In genomic region chr4:172822322-172822721, GRCh38 we compare ENCODE assay signal across 21 cellular contexts.
A peak's percentile ranks its signal among the peaks of the same experiment; 100 is the strongest.
DNase-seq lines count a peak whose midpoint lies in the region; ATAC-seq, FAIRE-seq and TF ChIP-seq lines count a peak whose summit lies in the region.
"Had no signal": no experiment of that assay in that cellular context is flagged by ENCODE, and none has a peak within 500 bp of the region (broad histone marks: within the 10 kb centered on the region; RNA-seq: fewer than 3 reads in every experiment).

No MANE protein-coding gene starts in this region.

- whole genome bisulfite sequencing in H1 (ENCODE audit: extremely low coverage in 1 of 2, insufficient coverage in 1 of 2, insufficient read length in 1 of 2, insufficient replicate concordance in 2 of 2, low coverage in 1 of 2, low lambda C conversion rate in 2 of 2, missing lambda C conversion rate in 1 of 2), 2 experiments, result 85% methylated on average over 4 of the region's 4 CpGs; no CpG with 5 or more reads in 1 of the 2 experiments
- WGBS in HepG2 (ENCODE audit: low lambda C conversion rate), result 3% methylated on average over 4 of the region's 4 CpGs

- H3K4me1 Mint-ChIP-seq in Caco-2 (ENCODE audit: low read depth, unreplicated experiment) (peaks cover 16% of the 10 kb centered on the region), progenitor cell of endocrine pancreas (ENCODE audit: low read depth) (peaks cover 39% of the 10 kb centered on the region)
- H3K4me1 Mint-ChIP-seq: B cell had no signal

- H3K36me3 Mint-ChIP-seq in Caco-2 (ENCODE audit: insufficient read depth, unreplicated experiment) (no peaks in the 10 kb centered on the region), progenitor cell of endocrine pancreas (ENCODE audit: insufficient read depth) (no peaks in the 10 kb centered on the region)
- H3K36me3 Mint-ChIP-seq: CD8-positive, alpha-beta T cell had no signal

- H3K27me3 ChIP-seq in Caco-2 (replicated peaks; ENCODE audit: control insufficient read depth, insufficient read depth, low read length), result no peaks in the 10 kb centered on the region
- no peaks in the 10 kb centered on the region for H3K27me3 ChIP-seq in H1 (replicated peaks in 1 of 4; ENCODE audit: control insufficient read depth in 3 of 4, extremely low read depth in 1 of 4, insufficient read depth in 3 of 4, low read length in 3 of 4)
- no peaks in the 10 kb centered on the region for H3K27me3 ChIP-seq in HepG2 (ENCODE audit: control insufficient read depth in 1 of 2, insufficient read depth in 2 of 2, low read length in 2 of 2)
- no peaks in the 10 kb centered on the region for H3K27me3 ChIP-seq in gastrocnemius medialis
- H3K27me3 ChIP-seq: BLaER1 treated with 17β-estradiol and CSF1 and Interleukin-3, amounts not matched to agents 10 nM and 100 nM had no signal

- H3K9me3 ChIP-seq in Caco-2 (no peaks in the 10 kb centered on the region), H1 (ENCODE audit: insufficient read depth in 2 of 2, low read depth in 1 of 2, low read length in 1 of 2) (no peaks in the 10 kb centered on the region), HepG2 (ENCODE audit: low read length) (no peaks in the 10 kb centered on the region), gastrocnemius medialis (no peaks in the 10 kb centered on the region)
- H3K9me3 ChIP-seq: BLaER1 treated with 17β-estradiol and CSF1 and Interleukin-3, amounts not matched to agents 10 nM and 100 nM had no signal

- POLR2A ChIA-PET in Caco-2 (lab: Charles Lee) (no interaction called here), H1 (lab: Charles Lee; ENCODE audit: partially characterized antibody) (no interaction called here), HepG2 (lab: Yijun Ruan, JAX) (no interaction called here)

- no peaks in the 10 kb centered on the region for H3K79me2 ChIP-seq in H1 (ENCODE audit: control insufficient read depth in 1 of 2, insufficient read depth in 2 of 2, low read length in 2 of 2)
- no peaks in the 10 kb centered on the region for H3K79me2 ChIP-seq in HepG2 (ENCODE audit: insufficient read depth, low read length)

- H3K27ac ChIP-seq in H1 (ENCODE audit: low read depth, low read length) (no peak overlapping the region), HepG2 (ENCODE audit: extremely low read length, insufficient read depth, low read length) (no peak overlapping the region), gastrocnemius medialis (no peak overlapping the region)
- H3K27ac ChIP-seq: BLaER1 treated with 17β-estradiol and CSF1 and Interleukin-3, amounts not matched to agents 10 nM and 100 nM had no signal

- BruUV-seq in Caco-2 (replicated peaks; lab: Mats Ljungman, UMichigan) (no TSS peak), HepG2 (replicated peaks; lab: Mats Ljungman, UMichigan) (no TSS peak)

- H3K4ac ChIP-seq in H1 (replicated peaks; ENCODE audit: insufficient read length, low read depth, low read length), result no peak overlapping the region

- no peak overlapping the region for H2BK20ac ChIP-seq in H1 (ENCODE audit: low read length)

- no peak overlapping the region for H2AK5ac ChIP-seq in H1 (ENCODE audit: low read depth, low read length)

- FAIRE-seq in H1 (lab: Jason Lieb, UNC) (no peak), HepG2 (lab: Jason Lieb, UNC) (no peak)
- FAIRE-seq: GM12878, K562 had no signal

- H2BK15ac ChIP-seq in H1 (ENCODE audit: low read length), result no peak overlapping the region

- H3K18ac ChIP-seq in H1 (ENCODE audit: extremely low read depth, low read length), result no peak overlapping the region

- no peak overlapping the region for H2BK120ac ChIP-seq in H1 (replicated peaks; ENCODE audit: low read depth, low read length)

- DNase-seq in Caco-2 (no peak), H1 (ENCODE audit: low read depth in 1 of 2, low spot score in 2 of 2) (no peak), HepG2 (ENCODE audit: low spot score) (no peak), progenitor cell of endocrine pancreas (ENCODE audit: low spot score, unreplicated experiment) (no peak), SIG-M5 treated with dmso at 0.1 percent for 504 hours (lab: John Stamatoyannopoulos, UW; ENCODE audit: unreplicated experiment) (no peak), gastrocnemius medialis (no peak)
- DNase-seq: 8988T; CD8-positive, alpha-beta T cell; DMS 273 treated with DMSO at 0.1 percent for 48 hours; DMS53; DND-41; EL; GOT3; H9; IMR-90 had no signal

- no peak overlapping the region for H3K4me2 ChIP-seq in H1 (ENCODE audit: insufficient read depth in 1 of 2, low read depth in 2 of 2, low read length in 2 of 2)
- no peak overlapping the region for H3K4me2 ChIP-seq in HepG2 (ENCODE audit: low read depth, low read length)
- H3K4me2 ChIP-seq: BLaER1 treated with 17β-estradiol and CSF1 and Interleukin-3, amounts not matched to agents 10 nM and 100 nM had no signal

- no peak for ATAC-seq in HepG2
- ATAC-seq in GM19395 (IDR thresholded peaks at IDR 0.05; ENCODE audit: unreplicated experiment), result no peak
- ATAC-seq in GM18498 (IDR thresholded peaks at IDR 0.05; ENCODE audit: unreplicated experiment), result no peak
- ATAC-seq in gastrocnemius medialis, result no peak
- ATAC-seq: CD8-positive, alpha-beta T cell; GM12878; K562 had no signal

- H4K91ac ChIP-seq in H1 (replicated peaks; ENCODE audit: insufficient read length, low read length), result no peak overlapping the region

- H3K9ac ChIP-seq in H1 (replicated peaks in 1 of 4; ENCODE audit: extremely low read depth in 1 of 4, low read depth in 3 of 4, low read length in 3 of 4), result no peak overlapping the region
- H3K9ac ChIP-seq in HepG2 (ENCODE audit: insufficient read depth, low read depth, low read length), result no peak overlapping the region
- H3K9ac ChIP-seq: BLaER1 treated with 17β-estradiol and CSF1 and Interleukin-3, amounts not matched to agents 10 nM and 100 nM had no signal

- H2AFZ ChIP-seq in H1 (ENCODE audit: low read length), result 0 out of 2 replicates have a peak overlapping the region, but pooled peaks have one; percentile 14
- H2AFZ ChIP-seq in HepG2 (ENCODE audit: low read length), result no peak overlapping the region

- intact Hi-C loops in Caco-2 (cut with micrococcal nuclease; ENCODE audit: unreplicated experiment) (no loop called here), HepG2 (cut with micrococcal nuclease; ENCODE audit: unreplicated experiment) (no loop called here), gastrocnemius medialis (cut with DNase I; ENCODE audit: low total_unique reads) (no loop called here)

- no peak overlapping the region for H4K5ac ChIP-seq in H1 (ENCODE audit: insufficient read length, low read depth, low read length)

- no peaks in the 10 kb centered on the region for H3K36me3 ChIP-seq in Caco-2 (ENCODE audit: control insufficient read depth, insufficient read depth, low read length)
- H3K36me3 ChIP-seq in H1 (ENCODE audit: control insufficient read depth in 2 of 4, insufficient read depth in 4 of 4, low read length in 3 of 4), result no peaks in the 10 kb centered on the region
- no peaks in the 10 kb centered on the region for H3K36me3 ChIP-seq in HepG2 (replicated peaks in 1 of 2; ENCODE audit: control insufficient read depth in 1 of 2, insufficient read depth in 2 of 2, low read length in 2 of 2)
- H3K36me3 ChIP-seq in gastrocnemius medialis, result no peaks in the 10 kb centered on the region
- H3K36me3 ChIP-seq: BLaER1 treated with 17β-estradiol and CSF1 and Interleukin-3, amounts not matched to agents 10 nM and 100 nM had no signal

- H3K23ac ChIP-seq in H1 (ENCODE audit: insufficient read length), result no peak overlapping the region

- H3K14ac ChIP-seq in H1 (ENCODE audit: insufficient read length), result no peak overlapping the region

- no peak overlapping the region for H2BK5ac ChIP-seq in H1 (ENCODE audit: low read depth, low read length)

- H3K4me3 ChIP-seq in Caco-2 (ENCODE audit: low read depth, low read length), result no peak overlapping the region
- no peak overlapping the region for H3K4me3 ChIP-seq in H1 (ENCODE audit: extremely low read depth in 1 of 4, insufficient read depth in 2 of 4, low read depth in 3 of 4, low read length in 4 of 4)
- H3K4me3 ChIP-seq in HepG2 (replicated peaks in 1 of 3; ENCODE audit: insufficient read depth in 1 of 3, low read depth in 2 of 3, low read length in 3 of 3), result no peak overlapping the region
- no peak overlapping the region for H3K4me3 ChIP-seq in gastrocnemius medialis
- H3K4me3 ChIP-seq: BLaER1 treated with 17β-estradiol and CSF1 and Interleukin-3, amounts not matched to agents 10 nM and 100 nM; GM12878; K562 had no signal

- H3K4me1 ChIP-seq in Caco-2, result peaks cover 5% of the 10 kb centered on the region
- peaks cover 0 to 3% (median 0%) of the 10 kb centered on the region in 4 experiments; a peak in 1 of 7 replicates for H3K4me1 ChIP-seq in H1 (replicated peaks in 1 of 4; ENCODE audit: control insufficient read depth in 3 of 4, insufficient read depth in 4 of 4, low read length in 3 of 4)
- no peaks in the 10 kb centered on the region for H3K4me1 ChIP-seq in HepG2 (ENCODE audit: insufficient read depth, low read length)
- no peaks in the 10 kb centered on the region for H3K4me1 ChIP-seq in gastrocnemius medialis
- H3K4me1 ChIP-seq: BLaER1 treated with 17β-estradiol and CSF1 and Interleukin-3, amounts not matched to agents 10 nM and 100 nM had no signal

- no peaks in the 10 kb centered on the region for H3K27me3 Mint-ChIP-seq in Caco-2 (ENCODE audit: insufficient read depth, unreplicated experiment)
- H3K27me3 Mint-ChIP-seq in progenitor cell of endocrine pancreas, result peaks cover 7% of the 10 kb centered on the region
- H3K27me3 Mint-ChIP-seq: B cell had no signal

- TF ChIP-seq EP300 in H1 (IDR thresholded peaks at IDR 0.05; ENCODE audit: borderline replicate concordance in 1 of 2, low read depth in 2 of 2, low read length in 2 of 2) (no peak), HepG2 (IDR thresholded peaks at IDR 0.05; ENCODE audit: low read depth in 2 of 2, low read length in 2 of 2) (no peak), HepG2 (CRISPR knock-in tag; IDR thresholded peaks at IDR 0.05; ENCODE audit: borderline replicate concordance) (no peak)

- no peak for TF ChIP-seq RAD21 in H1 (IDR thresholded peaks at IDR 0.05 in 1 of 2, conservative IDR thresholded peaks at IDR 0.05 in 1 of 2; ENCODE audit: low read depth in 2 of 2, low read length in 2 of 2)
- TF ChIP-seq RAD21 in HepG2 (CRISPR knock-in tag; IDR thresholded peaks at IDR 0.05), result no peak

- TF ChIP-seq POLR2A in H1 (IDR thresholded peaks at IDR 0.05; ENCODE audit: control extremely low read depth in 1 of 2, low read depth in 2 of 2, low read length in 2 of 2), result no peak
- no peak for TF ChIP-seq POLR2A in HepG2 (IDR thresholded peaks at IDR 0.05; ENCODE audit: insufficient read depth in 1 of 2, low read depth in 2 of 2, low read length in 2 of 2)
- TF ChIP-seq POLR2A in gastrocnemius medialis (IDR thresholded peaks at IDR 0.05), result no peak

- H3K27ac Mint-ChIP-seq in Caco-2 (ENCODE audit: unreplicated experiment) (peak overlapping the region; percentile 60), progenitor cell of endocrine pancreas (no peak overlapping the region)
- H3K27ac Mint-ChIP-seq: B cell; CD8-positive, alpha-beta T cell; H9 had no signal

- H3K56ac ChIP-seq in H1 (replicated peaks; ENCODE audit: insufficient read length, low read depth, low read length), result no peak overlapping the region

- TF ChIP-seq CTCF in Caco-2 (IDR thresholded peaks at IDR 0.05; ENCODE audit: insufficient read depth in 1 of 2, low read depth in 1 of 2, low read length in 1 of 2, severe bottlenecking in 1 of 2, unreplicated experiment in 1 of 2) (no peak), H1 (IDR thresholded peaks at IDR 0.05; ENCODE audit: control extremely low read depth in 1 of 3, insufficient read depth in 1 of 3, low read depth in 1 of 3, low read length in 3 of 3) (no peak), HepG2 (CRISPR knock-in tag; IDR thresholded peaks at IDR 0.05) (no peak), progenitor cell of endocrine pancreas (IDR thresholded peaks at IDR 0.05; ENCODE audit: unreplicated experiment) (no peak), gastrocnemius medialis (IDR thresholded peaks at IDR 0.05 in 4 of 5, conservative IDR thresholded peaks at IDR 0.05 in 1 of 5) (no peak)

- in situ Hi-C loops in HepG2 (cut with HindIII; ENCODE audit: extremely low pct_ligation_motif_present, low pct_unique_long_range_greater_than_20kb), result loop anchor here (10.0 kb wide), 1 partner anchor 978 kb away; no protein-coding TSS in a partner anchor
- in situ Hi-C loops in gastrocnemius medialis (cut with MboI; ENCODE audit: low sequenced_read_pairs in 4 of 4), result no loop called here

- CTCF ChIA-PET in Caco-2 (lab: Charles Lee) (no interaction called here), H1 (lab: Charles Lee; ENCODE audit: partially characterized antibody) (interaction anchor here (0.6 to 0.9 kb wide), 2 partner anchors 70 to 155 kb away, joined by 3 read pairs; no protein-coding TSS in a partner anchor), HepG2 (lab: Yijun Ruan, JAX; ENCODE audit: low intra/inter-chr PET ratio, low total read pairs) (no interaction called here)

- no peaks in the 10 kb centered on the region; the same call in 1 of the 2 replicates for H3K23me2 ChIP-seq in H1 (ENCODE audit: low read depth, low read length)

- H4K20me1 ChIP-seq in H1 (replicated peaks in 1 of 2; ENCODE audit: control insufficient read depth in 1 of 2, insufficient read depth in 2 of 2, low read length in 2 of 2) (no peaks in the 10 kb centered on the region), HepG2 (ENCODE audit: insufficient read depth, low read length) (no peaks in the 10 kb centered on the region)
- H4K20me1 ChIP-seq: BLaER1 treated with 17β-estradiol and CSF1 and Interleukin-3, amounts not matched to agents 10 nM and 100 nM had no signal

- H3K4me3 Mint-ChIP-seq in Caco-2 (ENCODE audit: unreplicated experiment) (no peak overlapping the region), progenitor cell of endocrine pancreas (ENCODE audit: low read depth) (peak overlapping the region; percentile 4)
- H3K4me3 Mint-ChIP-seq: B cell; CD8-positive, alpha-beta T cell; H9 had no signal

- H4K8ac ChIP-seq in H1 (ENCODE audit: extremely low read depth, insufficient read depth, low read length), result no peak overlapping the region

- no peaks in the 10 kb centered on the region for H3K79me1 ChIP-seq in H1 (ENCODE audit: low read depth, low read length)

- H2BK12ac ChIP-seq in H1 (ENCODE audit: low read depth, low read length), result no peak overlapping the region

- H3K9me3 Mint-ChIP-seq in Caco-2 (ENCODE audit: unreplicated experiment) (peaks cover 20% of the 10 kb centered on the region), progenitor cell of endocrine pancreas (ENCODE audit: low read depth) (no peaks in the 10 kb centered on the region)
- H3K9me3 Mint-ChIP-seq: CD8-positive, alpha-beta T cell; H9 had no signal
